Comparison of ENCODE assay signal across 8 cellular contexts in the genomic region with DNA sequence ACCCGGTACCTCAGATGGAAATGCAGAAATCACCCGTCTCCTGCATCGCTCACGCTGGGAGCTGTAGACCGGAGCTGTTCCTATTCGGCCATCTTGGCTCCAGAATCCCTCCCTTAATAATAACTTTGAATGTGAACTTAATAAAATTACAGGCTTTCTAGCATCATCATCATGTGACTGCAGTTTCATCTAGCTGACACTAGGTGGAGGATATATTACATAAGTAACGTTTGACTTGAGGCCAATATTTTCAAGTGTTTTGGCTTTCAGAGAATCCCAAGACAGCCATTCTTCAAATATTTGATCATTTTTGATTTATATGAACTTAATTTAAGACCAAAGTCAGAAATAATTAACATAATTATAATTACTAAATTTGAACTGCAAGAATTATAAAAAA.
DNase-seq lines count a peak whose midpoint lies in the region; ATAC-seq and TF ChIP-seq lines count a peak whose summit lies in the region.

No MANE protein-coding gene starts in this region.

- no peak for ATAC-seq in HG03025 (IDR thresholded peaks at IDR 0.05; ENCODE audit: low FRiP score, unreplicated experiment)
- ATAC-seq in Right ventricle myocardium superior (ENCODE audit: poor library complexity): no peak
- no peak for ATAC-seq in HG02970 (IDR thresholded peaks at IDR 0.05; ENCODE audit: low FRiP score, unreplicated experiment)

- in situ Hi-C loops in SK-MEL-5 (cut with HindIII; ENCODE audit: low pct_unique_long_range_greater_than_20kb, low sequenced_read_pairs): no loop called here

- no peaks in the 10 kb centered on the region for H3K36me3 ChIP-seq in kidney epithelial cell (ENCODE audit: control insufficient read depth, insufficient read depth, low read length)

- DNase-seq in DMS153 (lab: John Stamatoyannopoulos, UW) (peak; percentile 43), KG1 (lab: John Stamatoyannopoulos, UW) (peak; percentile 2), SK-MEL-5 (ENCODE audit: low read depth, low spot score) (peak; percentile 66), kidney epithelial cell (ENCODE audit: low read depth) (no peak), Right ventricle myocardium superior (no peak)
- no peak for DNase-seq in stimulated activated CD8-positive, alpha-beta memory T cell treated with anti-CD3 and anti-CD28 coated beads, Interleukin-4, amount 100 ng/mL, for 48 hours

- no peak overlapping the region for H3K4me3 ChIP-seq in kidney epithelial cell (ENCODE audit: low read depth, low read length)

- no peaks in the 10 kb centered on the region for H3K27me3 ChIP-seq in kidney epithelial cell (ENCODE audit: control insufficient read depth, insufficient read depth, low read length)

- peak; percentile 28 for TF ChIP-seq CTCF in kidney epithelial cell (IDR thresholded peaks at IDR 0.05; ENCODE audit: insufficient read depth, low read length, poor library complexity, severe bottlenecking)

- intact Hi-C loops in Right ventricle myocardium superior (cut with DNase I): no loop called here

Comparison
In these comparisons a context has a peak if more than half of its experiments do, and no peak if none do; other contexts are left out.
1. DNase-seq: peak in DMS153 (single experiment), KG1 (single experiment) and SK-MEL-5 (single experiment); none in kidney epithelial cell (single experiment), stimulated activated CD8-positive, alpha-beta memory T cell treated with anti-CD3 and anti-CD28 coated beads, Interleukin-4, amount 100 ng/mL, for 48 hours (single experiment) and Right ventricle myocardium superior (single experiment).